ENCODE assay signal across 1 cellular context in genomic region chr1:25572708-25573590, GRCh38.
A peak's percentile ranks its signal among the peaks of the same experiment; 100 is the strongest.
TF ChIP-seq lines count a peak whose summit lies in the region.

No MANE protein-coding gene starts in this region.

TF ChIP-seq in HepG2, 621 proteins besides CTCF, POLR2A, EP300 and RAD21:
- peak; percentile 65 for TF ChIP-seq ZNF777 (CRISPR knock-in tag; IDR thresholded peaks at IDR 0.05)
- TF ChIP-seq ZBTB7B (CRISPR knock-in tag; IDR thresholded peaks at IDR 0.05): 0 out of 2 replicates have a peak, but pooled peaks have one; percentile 36
- TF ChIP-seq ZNF556 (CRISPR knock-in tag; IDR thresholded peaks at IDR 0.05; ENCODE audit: borderline replicate concordance): 0 out of 2 replicates have a peak, but pooled peaks have one; percentile 35
- no peak for TF ChIP-seq ZNF790 (CRISPR knock-in tag; IDR thresholded peaks at IDR 0.05; ENCODE audit: borderline replicate concordance)
- 0 out of 2 replicates have a peak, but pooled peaks have one; percentile 26 for TF ChIP-seq STAG1 (CRISPR knock-in tag; IDR thresholded peaks at IDR 0.05)
- TF ChIP-seq GTF3A (CRISPR knock-in tag; conservative IDR thresholded peaks at IDR 0.05): no peak
- TF ChIP-seq SAP130 (CRISPR knock-in tag; IDR thresholded peaks at IDR 0.05; ENCODE audit: low read depth): 0 out of 2 replicates have a peak, but pooled peaks have one; percentile 7
- TF ChIP-seq ATF1 (CRISPR knock-in tag; IDR thresholded peaks at IDR 0.05): no peak
- no peak for TF ChIP-seq HNF1A (IDR thresholded peaks at IDR 0.05; ENCODE audit: low read depth)
- 0 out of 2 replicates have a peak, but pooled peaks have one; percentile 16 for TF ChIP-seq HNF1A (CRISPR knock-in tag; IDR thresholded peaks at IDR 0.05; ENCODE audit: borderline replicate concordance)
- TF ChIP-seq KDM2A (CRISPR knock-in tag; IDR thresholded peaks at IDR 0.05; ENCODE audit: borderline replicate concordance, low read depth): 0 out of 2 replicates have a peak, but pooled peaks have one; percentile 1
